18 cellular contexts compared by ENCODE assay signal in the genomic region with DNA sequence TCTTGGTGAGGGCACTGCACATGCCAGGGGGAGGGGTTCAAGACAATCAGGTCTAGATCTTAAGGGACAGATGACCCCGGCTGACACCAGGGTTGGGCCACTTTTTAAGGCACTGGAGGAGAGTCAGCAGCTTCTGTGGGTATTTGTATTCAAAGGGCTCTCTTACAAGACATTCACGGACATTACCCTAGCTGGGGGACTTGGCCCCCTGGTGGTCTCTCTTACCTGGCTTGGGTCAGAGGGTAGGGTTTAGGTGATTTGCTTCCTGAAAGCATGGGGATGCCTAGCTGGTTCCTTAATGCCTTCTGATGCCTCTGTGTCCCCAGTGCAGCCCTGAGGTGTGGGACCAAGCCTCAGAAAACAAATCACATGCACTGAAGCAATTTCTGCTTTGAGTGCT.
"Had no signal": no experiment of that assay in that cellular context is flagged by ENCODE, and none has a peak within 500 bp of the region (broad histone marks: within the 10 kb centered on the region; RNA-seq: fewer than 3 reads in every experiment).

No MANE protein-coding gene starts in this region.

- H3K4me1 Mint-ChIP-seq: naive B cell had no signal

- DNase-seq: effector memory CD8-positive, alpha-beta T cell; erythroblast; foreskin keratinocyte; left colon; left ventricle myocardium superior; mesenchymal stem cell; naive B cell; nephron progenitor cell; pancreas; right lobe of liver; stimulated activated CD4-positive, alpha-beta T cell treated with anti-CD3 and anti-CD28 coated beads, Interleukin-4, amount 100 ng/mL, for 24 hours; tibial artery; upper lobe of left lung; uterus had no signal

- H3K27me3 ChIP-seq: foreskin keratinocyte, pancreas, right lobe of liver, tibial artery, upper lobe of left lung, uterus had no signal

- H3K9me3 ChIP-seq: pancreas, prostate gland, right lobe of liver, upper lobe of left lung, uterus had no signal

- ATAC-seq: effector memory CD8-positive, alpha-beta T cell; foreskin keratinocyte; left ventricle myocardium superior; pancreas; stimulated activated memory B cell treated with anti-CD40 and anti-IgM and Interleukin-4, amounts not matched to agents 10 μg/mL and 1 μg/mL and 100 μg/mL, for 72 hours had no signal

- H3K4me3 Mint-ChIP-seq: effector memory CD8-positive, alpha-beta T cell; naive B cell; nephron progenitor cell; stimulated activated memory B cell treated with anti-CD40 and anti-IgM and Interleukin-4, amounts not matched to agents 10 μg/mL and 1 μg/mL and 100 μg/mL, for 72 hours; stimulated activated naive CD8-positive, alpha-beta T cell treated with anti-CD3 and anti-CD28 coated beads, Interleukin-15, Interleukin-2, amounts not matched to agents 100 ng/mL and 50 ng/mL, for 24 hours had no signal

- H3K27ac ChIP-seq: foreskin keratinocyte, pancreas, prostate gland, right lobe of liver, tibial artery, upper lobe of left lung, uterus had no signal

- H3K36me3 Mint-ChIP-seq: naive B cell; stimulated activated memory B cell treated with anti-CD40 and anti-IgM and Interleukin-4, amounts not matched to agents 10 μg/mL and 1 μg/mL and 100 μg/mL, for 72 hours had no signal

- H3K36me3 ChIP-seq: pancreas, prostate gland, right lobe of liver, tibial artery, upper lobe of left lung, uterus had no signal

- H3K4me1 ChIP-seq: foreskin keratinocyte, pancreas, tibial artery, uterus had no signal

- H3K27me3 Mint-ChIP-seq: stimulated activated naive CD8-positive, alpha-beta T cell treated with anti-CD3 and anti-CD28 coated beads, Interleukin-15, Interleukin-2, amounts not matched to agents 100 ng/mL and 50 ng/mL, for 24 hours had no signal

- H3K27ac Mint-ChIP-seq: effector memory CD8-positive, alpha-beta T cell; naive B cell; nephron progenitor cell; stimulated activated memory B cell treated with anti-CD40 and anti-IgM and Interleukin-4, amounts not matched to agents 10 μg/mL and 1 μg/mL and 100 μg/mL, for 72 hours; stimulated activated naive CD8-positive, alpha-beta T cell treated with anti-CD3 and anti-CD28 coated beads, Interleukin-15, Interleukin-2, amounts not matched to agents 100 ng/mL and 50 ng/mL, for 24 hours had no signal

- H3K4me3 ChIP-seq: lung, pancreas, prostate gland, right lobe of liver, tibial artery, upper lobe of left lung, uterus had no signal

- H3K9me3 Mint-ChIP-seq: effector memory CD8-positive, alpha-beta T cell had no signal
